ENCODE assay signal across 14 cellular contexts in genomic region chr13:85148009-85148408, GRCh38.
DNase-seq lines count a peak whose midpoint lies in the region; ATAC-seq and TF ChIP-seq lines count a peak whose summit lies in the region.
"Had no signal": no experiment of that assay in that cellular context is flagged by ENCODE, and none has a peak within 500 bp of the region (broad histone marks: within the 10 kb centered on the region; RNA-seq: fewer than 3 reads in every experiment).

No MANE protein-coding gene starts in this region.

- H3K9me3 Mint-ChIP-seq in glutamatergic neuron (ENCODE audit: unreplicated experiment) = no peaks in the 10 kb centered on the region
- H3K9me3 Mint-ChIP-seq: natural killer cell treated with Interleukin-12 subunit alpha and Interleukin-12 subunit beta and Interleukin-15 and Interleukin-18, amount 100 ng/mL, for 72 hours had no signal

- TF ChIP-seq CTCF in choroid plexus epithelial cell (conservative IDR thresholded peaks at IDR 0.05; ENCODE audit: low read depth, low read length) (no peak), glutamatergic neuron (IDR thresholded peaks at IDR 0.05; ENCODE audit: partially characterized antibody, unreplicated experiment) (no peak)

- peak; percentile 66 for DNase-seq in NCI-H748 (lab: John Stamatoyannopoulos, UW; ENCODE audit: unreplicated experiment)
- DNase-seq in NCI-H748 treated with DMSO at 0.1 percent for 48 hours (lab: John Stamatoyannopoulos, UW) = no peak
- peak; percentile 58 for DNase-seq in NCI-H510A (lab: John Stamatoyannopoulos, UW)
- DNase-seq in choroid plexus epithelial cell (ENCODE audit: low read depth) = peak; percentile 41
- DNase-seq in pons (ENCODE audit: low spot score) = peak; percentile 2
- DNase-seq in glutamatergic neuron = no peak
- no peak for DNase-seq in GOT3 (lab: John Stamatoyannopoulos, UW)
- DNase-seq: activated CD4-positive, alpha-beta T cell treated with anti-CD3 and anti-CD28 coated beads for 4 hours; DND-41 had no signal

- ATAC-seq in HG03039 (IDR thresholded peaks at IDR 0.05; ENCODE audit: unreplicated experiment) = no peak
- ATAC-seq: A549; natural killer cell treated with Interleukin-12 subunit alpha and Interleukin-12 subunit beta and Interleukin-15 and Interleukin-18, amount 100 ng/mL, for 72 hours had no signal

- H3K4me3 ChIP-seq in choroid plexus epithelial cell (ENCODE audit: low read depth, low read length) = no peak overlapping the region
- H3K4me3 ChIP-seq: A549, smooth muscle cell had no signal

- no peak overlapping the region for H3K27ac Mint-ChIP-seq in glutamatergic neuron (ENCODE audit: unreplicated experiment)
- H3K27ac Mint-ChIP-seq: activated T-helper 2 cell treated with anti-CD3 and anti-CD28 coated beads, Interferon-gamma antibody, Interleukin-2, Interleukin-4, amounts not matched to agents 10 μg/mL and 5 μg/mL and 100 μg/mL, durations not matched to agents 14 hours and 24 hours and 36 hours; natural killer cell treated with Interleukin-12 subunit alpha and Interleukin-12 subunit beta and Interleukin-15 and Interleukin-18, amount 100 ng/mL, for 72 hours had no signal

- no peaks in the 10 kb centered on the region for H3K4me1 Mint-ChIP-seq in glutamatergic neuron (ENCODE audit: low read depth, unreplicated experiment)

- no peaks in the 10 kb centered on the region for H3K36me3 Mint-ChIP-seq in glutamatergic neuron (ENCODE audit: unreplicated experiment)

- no peaks in the 10 kb centered on the region for H3K27me3 Mint-ChIP-seq in glutamatergic neuron (ENCODE audit: unreplicated experiment)
- H3K27me3 Mint-ChIP-seq: natural killer cell treated with Interleukin-12 subunit alpha and Interleukin-12 subunit beta and Interleukin-15 and Interleukin-18, amount 100 ng/mL, for 72 hours had no signal

- H3K4me3 Mint-ChIP-seq in glutamatergic neuron (ENCODE audit: unreplicated experiment) = no peak overlapping the region
- H3K4me3 Mint-ChIP-seq: natural killer cell treated with Interleukin-12 subunit alpha and Interleukin-12 subunit beta and Interleukin-15 and Interleukin-18, amount 100 ng/mL, for 72 hours had no signal

Comparison
In these comparisons a context has a peak if more than half of its experiments do, and no peak if none do; other contexts are left out.
1. DNase-seq: peak in NCI-H748 (single experiment), NCI-H510A (single experiment), choroid plexus epithelial cell (single experiment) and pons (single experiment); none in NCI-H748 treated with DMSO at 0.1 percent for 48 hours (single experiment), glutamatergic neuron (single experiment) and GOT3 (single experiment).